Comparison of ENCODE assay signal across 10 cellular contexts in genomic region chr17:49496866-49497146, GRCh38. TPM values are rescaled to one million over a fixed set of nuclear protein-coding genes. Genes with fewer than 3 reads are reported as not detected.
DNase-seq lines count a peak whose midpoint lies in the region; ATAC-seq and TF ChIP-seq lines count a peak whose summit lies in the region.
"Had no signal": no experiment of that assay in that cellular context is flagged by ENCODE, and none has a peak within 500 bp of the region (broad histone marks: within the 10 kb centered on the region; RNA-seq: fewer than 3 reads in every experiment).

No MANE protein-coding gene starts in this region.

- no peak for DNase-seq in Calu3
- DNase-seq in SK-N-MC (ENCODE audit: low read depth, low spot score), result no peak
- no peak for DNase-seq in fibroblast of the aortic adventitia (ENCODE audit: low read depth)
- no peak for DNase-seq in DMS 273 treated with DMSO at 0.1 percent for 48 hours (lab: John Stamatoyannopoulos, UW)
- no peak for DNase-seq in C1 segment of cervical spinal cord (lab: John Stamatoyannopoulos, UW)
- DNase-seq: NCI-H2029 had no signal

- peaks cover 10% of the 10 kb centered on the region for H3K4me1 Mint-ChIP-seq in Calu3 (ENCODE audit: low read depth, unreplicated experiment)

- peak overlapping the region; percentile 57 for H2AFZ ChIP-seq in parathyroid adenoma

- intact Hi-C loops in Calu3 (cut with micrococcal nuclease; ENCODE audit: unreplicated experiment), result loop anchor here (2.0 kb wide), 1 partner anchor 60 kb away; no protein-coding TSS in a partner anchor

- H3K27me3 ChIP-seq in parathyroid adenoma (ENCODE audit: control insufficient read depth, insufficient read depth, low read length), result peaks cover 14% of the 10 kb centered on the region

- H3K27me3 Mint-ChIP-seq in Calu3 (ENCODE audit: unreplicated experiment), result peaks cover 99% of the 10 kb centered on the region

- H3K27ac ChIP-seq in SK-N-MC, result no peak overlapping the region
- H3K27ac ChIP-seq in parathyroid adenoma, result no peak overlapping the region

- no peak overlapping the region for H3K27ac Mint-ChIP-seq in Calu3 (ENCODE audit: unreplicated experiment)

- H3K36me3 ChIP-seq in SK-N-MC (ENCODE audit: insufficient read depth, low read length) (no peaks in the 10 kb centered on the region), parathyroid adenoma (ENCODE audit: control insufficient read depth, insufficient read depth, low read length) (no peaks in the 10 kb centered on the region)

- CTCF ChIA-PET in Calu3 (lab: Charles Lee), result interaction anchor here (1.4 kb wide), 1 partner anchor 61 kb away, joined by 6 read pairs; no protein-coding TSS in a partner anchor

- ATAC-seq in GM18873 (IDR thresholded peaks at IDR 0.05; ENCODE audit: low FRiP score, unreplicated experiment), result no peak
- ATAC-seq in HG03469 (IDR thresholded peaks at IDR 0.05; ENCODE audit: unreplicated experiment), result no peak

- H3K9me3 ChIP-seq in SK-N-MC (ENCODE audit: low read depth, low read length) (no peaks in the 10 kb centered on the region), parathyroid adenoma (ENCODE audit: control insufficient read depth, low read length) (no peaks in the 10 kb centered on the region)

- no peaks in the 10 kb centered on the region for H3K9me3 Mint-ChIP-seq in Calu3 (ENCODE audit: low read depth, unreplicated experiment)

- H3K4me2 ChIP-seq in parathyroid adenoma (ENCODE audit: low read length), result peak overlapping the region; percentile 71

- H3K4me3 Mint-ChIP-seq in Calu3 (ENCODE audit: low read depth, unreplicated experiment), result peak overlapping the region; percentile 69

- peak overlapping the region; percentile 94 for H3K4me3 ChIP-seq in SK-N-MC
- peak overlapping the region; percentile 44 for H3K4me3 ChIP-seq in fibroblast of the aortic adventitia (ENCODE audit: low read depth, low read length)
- peak overlapping the region; percentile 36 for H3K4me3 ChIP-seq in parathyroid adenoma (ENCODE audit: low read depth, low read length)

- H3K79me2 ChIP-seq in parathyroid adenoma, result no peaks in the 10 kb centered on the region

- no peak for TF ChIP-seq CTCF in Calu3 (IDR thresholded peaks at IDR 0.05; ENCODE audit: unreplicated experiment)
- TF ChIP-seq CTCF in fibroblast of the aortic adventitia (IDR thresholded peaks at IDR 0.05; ENCODE audit: insufficient read depth, low read length), result no peak
- TF ChIP-seq CTCF in parathyroid adenoma (IDR thresholded peaks at IDR 0.05), result no peak

- peaks cover 18% of the 10 kb centered on the region for H3K4me1 ChIP-seq in parathyroid adenoma

- BruUV-seq in Calu3 (replicated peaks; lab: Mats Ljungman, UMichigan), result no TSS peak

- peaks cover 11% of the 10 kb centered on the region for H3K36me3 Mint-ChIP-seq in Calu3 (ENCODE audit: insufficient read depth, unreplicated experiment)

- H3K9ac ChIP-seq in SK-N-MC (ENCODE audit: insufficient read length), result peak overlapping the region; percentile 75
- no peak overlapping the region for H3K9ac ChIP-seq in parathyroid adenoma

RNA-seq across cellular contexts. Expression of gene NGFR, which starts 1.7 kb away (rescaled TPM):
- total RNA-seq in Calu3 (2022) (0.32 and 0.66 TPM in 2 replicates), fibroblast of the aortic adventitia (ENCODE audit: low replicate concordance) (3.3 TPM in 1 of 2 replicates, not detected in the other)
- total RNA-seq: activated CD8-positive, alpha-beta memory T cell treated with anti-CD3 and anti-CD28 coated beads for 36 hours had no signal

Comparison
In these comparisons a context has a peak if more than half of its experiments do, and no peak if none do; other contexts are left out.
1. H3K4me3 ChIP-seq: peak in every context shown above with its lines; median percentile 94 in SK-N-MC; 44 in fibroblast of the aortic adventitia; 36 in parathyroid adenoma.